In the genomic region with DNA sequence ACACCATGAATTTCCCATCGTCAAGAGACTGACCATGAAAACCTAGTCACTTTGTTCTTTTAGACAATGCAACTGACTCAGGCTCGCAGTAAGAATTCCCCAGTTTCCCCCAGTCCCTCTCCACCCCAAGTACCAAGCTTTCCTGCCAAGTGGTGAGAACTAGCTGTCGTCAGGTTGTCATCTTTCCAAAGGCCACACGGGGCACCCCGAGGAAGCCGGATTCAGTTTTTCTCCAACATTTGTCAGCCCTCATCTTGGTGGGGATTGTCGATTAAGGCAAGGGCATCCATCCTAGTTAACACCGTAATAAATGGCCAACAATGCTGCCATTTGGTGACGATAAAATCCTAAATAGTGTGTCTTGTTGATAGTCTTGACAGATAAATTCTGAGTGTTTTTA, we compare ENCODE assay signal across 2 cellular contexts.
TF ChIP-seq lines count a peak whose summit lies in the region.

No MANE protein-coding gene starts in this region.

TF ChIP-seq in HEK293T, 16 proteins besides CTCF, POLR2A, EP300 and RAD21 (continued from another document):
- TF ChIP-seq PKNOX1 (IDR thresholded peaks at IDR 0.05), result no peak
- no peak for TF ChIP-seq LEF1 (IDR thresholded peaks at IDR 0.05; ENCODE audit: borderline replicate concordance)
- TF ChIP-seq L3MBTL2 (conservative IDR thresholded peaks at IDR 0.05), result no peak
- no peak for TF ChIP-seq ARNT (IDR thresholded peaks at IDR 0.05)
- TF ChIP-seq BHLHE40 (IDR thresholded peaks at IDR 0.05; ENCODE audit: borderline replicate concordance), result no peak
- TF ChIP-seq SP1 (IDR thresholded peaks at IDR 0.05), result no peak

TF ChIP-seq in K562, 482 proteins besides CTCF, POLR2A, EP300 and RAD21 (continued from another document):
- TF ChIP-seq ATF2 (CRISPR knock-in tag; IDR thresholded peaks at IDR 0.05), result no peak
- TF ChIP-seq, protein P1, sequence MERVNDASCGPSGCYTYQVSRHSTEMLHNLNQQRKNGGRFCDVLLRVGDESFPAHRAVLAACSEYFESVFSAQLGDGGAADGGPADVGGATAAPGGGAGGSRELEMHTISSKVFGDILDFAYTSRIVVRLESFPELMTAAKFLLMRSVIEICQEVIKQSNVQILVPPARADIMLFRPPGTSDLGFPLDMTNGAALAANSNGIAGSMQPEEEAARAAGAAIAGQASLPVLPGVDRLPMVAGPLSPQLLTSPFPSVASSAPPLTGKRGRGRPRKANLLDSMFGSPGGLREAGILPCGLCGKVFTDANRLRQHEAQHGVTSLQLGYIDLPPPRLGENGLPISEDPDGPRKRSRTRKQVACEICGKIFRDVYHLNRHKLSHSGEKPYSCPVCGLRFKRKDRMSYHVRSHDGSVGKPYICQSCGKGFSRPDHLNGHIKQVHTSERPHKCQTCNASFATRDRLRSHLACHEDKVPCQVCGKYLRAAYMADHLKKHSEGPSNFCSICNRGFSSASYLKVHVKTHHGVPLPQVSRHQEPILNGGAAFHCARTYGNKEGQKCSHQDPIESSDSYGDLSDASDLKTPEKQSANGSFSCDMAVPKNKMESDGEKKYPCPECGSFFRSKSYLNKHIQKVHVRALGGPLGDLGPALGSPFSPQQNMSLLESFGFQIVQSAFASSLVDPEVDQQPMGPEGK (CRISPR knock-in tag; IDR thresholded peaks at IDR 0.05; ENCODE audit: borderline replicate concordance), result no peak
- no peak for TF ChIP-seq E2F3 (CRISPR knock-in tag; IDR thresholded peaks at IDR 0.05)
- TF ChIP-seq HDAC6 (IDR thresholded peaks at IDR 0.05; ENCODE audit: low read depth, low read length), result no peak
- TF ChIP-seq KAT2B (IDR thresholded peaks at IDR 0.05; ENCODE audit: low read depth, low read length), result no peak
- TF ChIP-seq DDX20 (tag; IDR thresholded peaks at IDR 0.05; ENCODE audit: low read depth), result no peak
- TF ChIP-seq ZNF277 (CRISPR knock-in tag; IDR thresholded peaks at IDR 0.05; ENCODE audit: borderline replicate concordance), result no peak
- TF ChIP-seq HDGF (IDR thresholded peaks at IDR 0.05), result no peak
- no peak for TF ChIP-seq ZNF184 (CRISPR knock-in tag; IDR thresholded peaks at IDR 0.05)
- no peak for TF ChIP-seq MYC (IDR thresholded peaks at IDR 0.05; ENCODE audit: low read depth, low read length)
- TF ChIP-seq MYC (CRISPR knock-in tag; IDR thresholded peaks at IDR 0.05; ENCODE audit: borderline replicate concordance, low read depth), result no peak
- TF ChIP-seq, protein P2, sequence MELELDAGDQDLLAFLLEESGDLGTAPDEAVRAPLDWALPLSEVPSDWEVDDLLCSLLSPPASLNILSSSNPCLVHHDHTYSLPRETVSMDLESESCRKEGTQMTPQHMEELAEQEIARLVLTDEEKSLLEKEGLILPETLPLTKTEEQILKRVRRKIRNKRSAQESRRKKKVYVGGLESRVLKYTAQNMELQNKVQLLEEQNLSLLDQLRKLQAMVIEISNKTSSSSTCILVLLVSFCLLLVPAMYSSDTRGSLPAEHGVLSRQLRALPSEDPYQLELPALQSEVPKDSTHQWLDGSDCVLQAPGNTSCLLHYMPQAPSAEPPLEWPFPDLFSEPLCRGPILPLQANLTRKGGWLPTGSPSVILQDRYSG (tag; conservative IDR thresholded peaks at IDR 0.05; ENCODE audit: low read depth), result no peak
- TF ChIP-seq KHSRP (IDR thresholded peaks at IDR 0.05), result no peak
- TF ChIP-seq ELF2 (CRISPR knock-in tag; IDR thresholded peaks at IDR 0.05), result no peak
- TF ChIP-seq SRSF1 (IDR thresholded peaks at IDR 0.05; ENCODE audit: low read depth, low read length), result no peak
- no peak for TF ChIP-seq MGA (IDR thresholded peaks at IDR 0.05)
